In genomic region chr11:1934326-1935155, GRCh38 we compare ENCODE assay signal across 1 cellular context.
TF ChIP-seq lines count a peak whose summit lies in the region.

No MANE protein-coding gene starts in this region.

TF ChIP-seq in HepG2, 621 proteins besides CTCF, POLR2A, EP300 and RAD21:
- no peak for TF ChIP-seq ZNF780A (CRISPR knock-in tag; IDR thresholded peaks at IDR 0.05)
